14 cellular contexts compared by ENCODE assay signal in genomic region chr5:61881821-61882220, GRCh38.
DNase-seq lines count a peak whose midpoint lies in the region; ATAC-seq, FAIRE-seq and TF ChIP-seq lines count a peak whose summit lies in the region.
"Had no signal": no experiment of that assay in that cellular context is flagged by ENCODE, and none has a peak within 500 bp of the region (broad histone marks: within the 10 kb centered on the region; RNA-seq: fewer than 3 reads in every experiment).

No MANE protein-coding gene starts in this region.

- H3K27me3 ChIP-seq in H1 (replicated peaks in 1 of 4; ENCODE audit: control insufficient read depth in 3 of 4, extremely low read depth in 1 of 4, insufficient read depth in 3 of 4, low read length in 3 of 4) (no peaks in the 10 kb centered on the region), mesendoderm (ENCODE audit: insufficient read depth, low read length, poor library complexity) (no peaks in the 10 kb centered on the region)
- H3K27me3 ChIP-seq: ascending aorta, neutrophil had no signal

- in situ Hi-C loops in ACHN (cut with HindIII; ENCODE audit: low pct_ligation_motif_present, low pct_unique_long_range_greater_than_20kb, low sequenced_read_pairs): no loop called here

- POLR2A ChIA-PET in H1 (lab: Charles Lee; ENCODE audit: partially characterized antibody): no interaction called here

- no peak overlapping the region for H3K56ac ChIP-seq in H1 (replicated peaks; ENCODE audit: insufficient read length, low read depth, low read length)
- H3K56ac ChIP-seq in mesendoderm (ENCODE audit: low read length): no peak overlapping the region

- H3K27ac ChIP-seq in H1 (ENCODE audit: low read depth, low read length): no peak overlapping the region
- no peak overlapping the region for H3K27ac ChIP-seq in mesendoderm (ENCODE audit: low read depth, low read length)
- H3K27ac ChIP-seq: ascending aorta, neutrophil had no signal

- TF ChIP-seq CTCF in H1 (IDR thresholded peaks at IDR 0.05; ENCODE audit: control extremely low read depth in 1 of 3, insufficient read depth in 1 of 3, low read depth in 1 of 3, low read length in 3 of 3): no peak

- peak; percentile 27 for DNase-seq in ACHN
- peak; percentile 65 for DNase-seq in M059J (ENCODE audit: low read depth)
- DNase-seq in H1 (ENCODE audit: low read depth in 1 of 2, low spot score in 2 of 2): no peak
- DNase-seq in mesendoderm: peak; percentile 53
- no peak for DNase-seq in DMS 273 (lab: John Stamatoyannopoulos, UW; ENCODE audit: unreplicated experiment)
- DNase-seq: activated T-cell treated with anti-CD3 and anti-CD28 coated beads for 4 hours; NCI-H1930; stimulated activated naive CD8-positive, alpha-beta T cell treated with anti-CD3 and anti-CD28 coated beads, Interleukin-15, amount 100 ng/mL, for 72 hours had no signal

- H2BK15ac ChIP-seq in H1 (ENCODE audit: low read length) (no peak overlapping the region), mesendoderm (replicated peaks; ENCODE audit: low read depth) (no peak overlapping the region)

- H3K79me1 ChIP-seq in H1 (ENCODE audit: low read depth, low read length): no peaks in the 10 kb centered on the region
- H3K79me1 ChIP-seq in mesendoderm (ENCODE audit: low read length): no peaks in the 10 kb centered on the region

- ATAC-seq in GM21423 (IDR thresholded peaks at IDR 0.05; ENCODE audit: unreplicated experiment): no peak
- no peak for ATAC-seq in GM21717 (IDR thresholded peaks at IDR 0.05; ENCODE audit: unreplicated experiment)
- ATAC-seq in GM21723 (IDR thresholded peaks at IDR 0.05; ENCODE audit: unreplicated experiment): no peak
- ATAC-seq: stimulated activated naive CD8-positive, alpha-beta T cell treated with anti-CD3 and anti-CD28 coated beads, Interleukin-15, amount 100 ng/mL, for 72 hours had no signal

- H3K23ac ChIP-seq in H1 (ENCODE audit: insufficient read length): no peak overlapping the region
- no peak overlapping the region for H3K23ac ChIP-seq in mesendoderm (ENCODE audit: low read length)

- H2AK5ac ChIP-seq in H1 (ENCODE audit: low read depth, low read length): 0 out of 2 replicates have a peak overlapping the region, but pooled peaks have one; percentile 10
- H2AK5ac ChIP-seq in mesendoderm (ENCODE audit: low read length): no peak overlapping the region

- no peak for TF ChIP-seq EP300 in H1 (IDR thresholded peaks at IDR 0.05; ENCODE audit: borderline replicate concordance in 1 of 2, low read depth in 2 of 2, low read length in 2 of 2)

- no peaks in the 10 kb centered on the region for H3K79me2 ChIP-seq in H1 (ENCODE audit: control insufficient read depth in 1 of 2, insufficient read depth in 2 of 2, low read length in 2 of 2)
- no peaks in the 10 kb centered on the region for H3K79me2 ChIP-seq in mesendoderm (ENCODE audit: control insufficient read depth, insufficient read depth, low read length)

- no peak for TF ChIP-seq POLR2A in H1 (IDR thresholded peaks at IDR 0.05; ENCODE audit: control extremely low read depth in 1 of 2, low read depth in 2 of 2, low read length in 2 of 2)

- H3K36me3 ChIP-seq in H1 (ENCODE audit: control insufficient read depth in 2 of 4, insufficient read depth in 4 of 4, low read length in 3 of 4) (no peaks in the 10 kb centered on the region), mesendoderm (ENCODE audit: control insufficient read depth, insufficient read depth, low read length) (no peaks in the 10 kb centered on the region)
- H3K36me3 ChIP-seq: ascending aorta, neutrophil had no signal

- FAIRE-seq in H1 (lab: Jason Lieb, UNC): no peak
- FAIRE-seq: TTC549 had no signal

- H3K18ac ChIP-seq in H1 (ENCODE audit: extremely low read depth, low read length) (no peak overlapping the region), mesendoderm (ENCODE audit: low read length) (no peak overlapping the region)

- H3K4me2 ChIP-seq in H1 (ENCODE audit: insufficient read depth in 1 of 2, low read depth in 2 of 2, low read length in 2 of 2) (no peak overlapping the region), mesendoderm (ENCODE audit: low read length) (no peak overlapping the region)

- H3K9me3 ChIP-seq in H1 (ENCODE audit: insufficient read depth in 2 of 2, low read depth in 1 of 2, low read length in 1 of 2): no peaks in the 10 kb centered on the region
- H3K9me3 ChIP-seq: ascending aorta, neutrophil had no signal

- H4K5ac ChIP-seq in H1 (ENCODE audit: insufficient read length, low read depth, low read length) (no peak overlapping the region), mesendoderm (ENCODE audit: low read length) (no peak overlapping the region)

- H2BK20ac ChIP-seq in H1 (ENCODE audit: low read length): no peak overlapping the region

- H2BK120ac ChIP-seq in H1 (replicated peaks; ENCODE audit: low read depth, low read length): no peak overlapping the region
- H2BK120ac ChIP-seq in mesendoderm (ENCODE audit: low read depth, low read length): no peak overlapping the region

- H3K4me3 ChIP-seq in H1 (ENCODE audit: extremely low read depth in 1 of 4, insufficient read depth in 2 of 4, low read depth in 3 of 4, low read length in 4 of 4) (no peak overlapping the region), mesendoderm (ENCODE audit: low read length) (no peak overlapping the region)
- H3K4me3 ChIP-seq: ascending aorta had no signal

- TF ChIP-seq RAD21 in H1 (IDR thresholded peaks at IDR 0.05 in 1 of 2, conservative IDR thresholded peaks at IDR 0.05 in 1 of 2; ENCODE audit: low read depth in 2 of 2, low read length in 2 of 2): no peak

- no peaks in the 10 kb centered on the region for H4K20me1 ChIP-seq in H1 (replicated peaks in 1 of 2; ENCODE audit: control insufficient read depth in 1 of 2, insufficient read depth in 2 of 2, low read length in 2 of 2)

- CTCF ChIA-PET in H1 (lab: Charles Lee; ENCODE audit: partially characterized antibody): interaction anchor here (1.6 kb wide), 1 partner anchor 21 kb away, joined by 4 read pairs; no protein-coding TSS in a partner anchor

- H3K23me2 ChIP-seq in H1 (ENCODE audit: low read depth, low read length): no peaks in the 10 kb centered on the region; the same call in 1 of the 2 replicates

- H3K9ac ChIP-seq in H1 (replicated peaks in 1 of 4; ENCODE audit: extremely low read depth in 1 of 4, low read depth in 3 of 4, low read length in 3 of 4) (no peak overlapping the region), mesendoderm (ENCODE audit: low read length) (no peak overlapping the region)

- H3K4me1 ChIP-seq in H1 (replicated peaks in 1 of 4; ENCODE audit: control insufficient read depth in 3 of 4, insufficient read depth in 4 of 4, low read length in 3 of 4): no peaks in the 10 kb centered on the region; a peak in 2 of 7 replicates
- no peaks in the 10 kb centered on the region for H3K4me1 ChIP-seq in mesendoderm (ENCODE audit: control insufficient read depth, low read depth, low read length)
- H3K4me1 ChIP-seq: ascending aorta had no signal

- peak overlapping the region; percentile 56 for H4K91ac ChIP-seq in H1 (replicated peaks; ENCODE audit: insufficient read length, low read length)

- H2BK12ac ChIP-seq in H1 (ENCODE audit: low read depth, low read length): no peak overlapping the region

- H3K4ac ChIP-seq in H1 (replicated peaks; ENCODE audit: insufficient read length, low read depth, low read length) (no peak overlapping the region), mesendoderm (ENCODE audit: low read depth, low read length) (no peak overlapping the region)

- no peak overlapping the region for H2BK5ac ChIP-seq in H1 (ENCODE audit: low read depth, low read length)
- no peak overlapping the region for H2BK5ac ChIP-seq in mesendoderm (ENCODE audit: low read length)

- H3K14ac ChIP-seq in H1 (ENCODE audit: insufficient read length): no peak overlapping the region

- 71% methylated on average over 4 of the region's 4 CpGs; no CpG with 5 or more reads in 1 of the 2 experiments for WGBS in H1 (ENCODE audit: extremely low coverage in 1 of 2, insufficient coverage in 1 of 2, insufficient read length in 1 of 2, insufficient replicate concordance in 2 of 2, low coverage in 1 of 2, low lambda C conversion rate in 2 of 2, missing lambda C conversion rate in 1 of 2), 2 experiments
- WGBS in mesendoderm (ENCODE audit: extremely low coverage, insufficient coverage, low lambda C conversion rate): no CpG with 5 or more reads among the region's 4 CpGs

- no peak overlapping the region for H4K8ac ChIP-seq in H1 (ENCODE audit: extremely low read depth, insufficient read depth, low read length)
- no peak overlapping the region for H4K8ac ChIP-seq in mesendoderm (ENCODE audit: low read depth, low read length)

- H2AFZ ChIP-seq in H1 (ENCODE audit: low read length): no peak overlapping the region

TF ChIP-seq in H1, 55 proteins besides CTCF, POLR2A, EP300 and RAD21:
- no peak for TF ChIP-seq CTBP2 (IDR thresholded peaks at IDR 0.05; ENCODE audit: borderline replicate concordance, insufficient read depth, insufficient read length, low read length)
- peak; percentile 69 for TF ChIP-seq MAX (IDR thresholded peaks at IDR 0.05)
- TF ChIP-seq SP4 (IDR thresholded peaks at IDR 0.05; ENCODE audit: low read length): no peak
- no peak for TF ChIP-seq TCF12 (IDR thresholded peaks at IDR 0.05; ENCODE audit: low read depth, low read length)
- no peak for TF ChIP-seq CEBPB (IDR thresholded peaks at IDR 0.05; ENCODE audit: low read depth, low read length)

Comparison
In these comparisons a context has a peak if more than half of its experiments do, and no peak if none do; other contexts are left out.
1. DNase-seq: peak in ACHN (single experiment), M059J (single experiment) and mesendoderm (single experiment); none in H1 (0 of 2) and DMS 273 (single experiment).